Comparison of ENCODE assay signal across 16 cellular contexts in genomic region chr1:110859062-110859461, GRCh38. TPM values are rescaled to one million over a fixed set of nuclear protein-coding genes. Genes with fewer than 3 reads are reported as not detected.
A peak's percentile ranks its signal among the peaks of the same experiment; 100 is the strongest.
DNase-seq lines count a peak whose midpoint lies in the region; ATAC-seq and TF ChIP-seq lines count a peak whose summit lies in the region.
"Had no signal": no experiment of that assay in that cellular context is flagged by ENCODE, and none has a peak within 500 bp of the region (broad histone marks: within the 10 kb centered on the region; RNA-seq: fewer than 3 reads in every experiment).

No MANE protein-coding gene starts in this region.

- H3K4me1 ChIP-seq in OCI-LY7 (ENCODE audit: insufficient read depth, low read length, poor library complexity, severe bottlenecking): peaks cover 6% of the 10 kb centered on the region
- H3K4me1 ChIP-seq: BLaER1 had no signal

- peak overlapping the region; percentile 17 for H3K27ac Mint-ChIP-seq in activated CD4-positive, alpha-beta T cell treated with anti-CD3 and anti-CD28 coated beads, Interleukin-2, amount 10 ng/mL, durations not matched to agents 24 days and 14 days
- H3K27ac Mint-ChIP-seq in activated T-helper 2 cell treated with anti-CD3 and anti-CD28 coated beads, Interferon-gamma antibody, Interleukin-2, Interleukin-4, amounts not matched to agents 10 μg/mL and 5 μg/mL and 100 μg/mL, durations not matched to agents 14 hours and 24 hours and 36 hours: no peak overlapping the region
- H3K27ac Mint-ChIP-seq: CD8-positive, alpha-beta T cell had no signal

- H3K27me3 ChIP-seq in dorsolateral prefrontal cortex: peaks cover 0 to 3% (median 0%) of the 10 kb centered on the region in 45 donors
- H3K27me3 ChIP-seq: BLaER1 had no signal

- DNase-seq in activated CD4-positive, alpha-beta T cell treated with anti-CD3 and anti-CD28 coated beads, Interleukin-2, amount 10 ng/mL, durations not matched to agents 24 days and 14 days: no peak
- DNase-seq in activated CD4-positive, alpha-beta T cell treated with anti-CD3 and anti-CD28 coated beads, Interleukin-2, amount 50 U/mL, for 1 hour: no peak
- no peak for DNase-seq in OCI-LY7 (ENCODE audit: low spot score)
- peak in 1 of 10 donors; percentile 39 for DNase-seq in dorsolateral prefrontal cortex
- DNase-seq in activated T-helper 2 cell treated with anti-CD3 and anti-CD28 coated beads, Interferon-gamma antibody, Interleukin-2, Interleukin-4, amounts not matched to agents 10 μg/mL and 5 μg/mL and 100 μg/mL, durations not matched to agents 14 hours and 24 hours and 36 hours (ENCODE audit: low spot score): no peak
- DNase-seq in omental fat pad (ENCODE audit: low spot score): no peak
- no peak for DNase-seq in NCI-H2107 treated with DMSO at 0.1 percent for 48 hours (lab: John Stamatoyannopoulos, UW; ENCODE audit: unreplicated experiment)
- DNase-seq: CD8-positive, alpha-beta T cell; NCI-H187 treated with DMSO at 0.1 percent for 48 hours; NCI-H446; NCI-H69; RPMI8226 had no signal

- H3K9me3 Mint-ChIP-seq in activated CD4-positive, alpha-beta T cell treated with anti-CD3 and anti-CD28 coated beads, Interleukin-2, amount 10 ng/mL, durations not matched to agents 24 days and 14 days: peaks cover 18% of the 10 kb centered on the region
- H3K9me3 Mint-ChIP-seq in activated T-helper 2 cell treated with anti-CD3 and anti-CD28 coated beads, Interferon-gamma antibody, Interleukin-2, Interleukin-4, amounts not matched to agents 10 μg/mL and 5 μg/mL and 100 μg/mL, durations not matched to agents 14 hours and 24 hours and 36 hours: peaks cover 18% of the 10 kb centered on the region

- CTCF ChIA-PET in OCI-LY7 (lab: Charles Lee; ENCODE audit: unreplicated experiment): no interaction called here

- H3K4me1 Mint-ChIP-seq in activated CD4-positive, alpha-beta T cell treated with anti-CD3 and anti-CD28 coated beads, Interleukin-2, amount 10 ng/mL, durations not matched to agents 24 days and 14 days: peaks cover 21% of the 10 kb centered on the region
- H3K4me1 Mint-ChIP-seq in activated T-helper 2 cell treated with anti-CD3 and anti-CD28 coated beads, Interferon-gamma antibody, Interleukin-2, Interleukin-4, amounts not matched to agents 10 μg/mL and 5 μg/mL and 100 μg/mL, durations not matched to agents 14 hours and 24 hours and 36 hours (ENCODE audit: low read depth): peaks cover 27% of the 10 kb centered on the region

- ATAC-seq in omental fat pad (ENCODE audit: low FRiP score) (no peak), HG03159 (IDR thresholded peaks at IDR 0.05; ENCODE audit: unreplicated experiment) (no peak)
- ATAC-seq: CD8-positive, alpha-beta T cell had no signal

- H4K20me1 ChIP-seq in OCI-LY7 (ENCODE audit: insufficient read depth, low read length): no peaks in the 10 kb centered on the region
- H4K20me1 ChIP-seq: BLaER1 had no signal

- H3K4me3 Mint-ChIP-seq in activated CD4-positive, alpha-beta T cell treated with anti-CD3 and anti-CD28 coated beads, Interleukin-2, amount 10 ng/mL, durations not matched to agents 24 days and 14 days: no peak overlapping the region
- no peak overlapping the region for H3K4me3 Mint-ChIP-seq in activated T-helper 2 cell treated with anti-CD3 and anti-CD28 coated beads, Interferon-gamma antibody, Interleukin-2, Interleukin-4, amounts not matched to agents 10 μg/mL and 5 μg/mL and 100 μg/mL, durations not matched to agents 14 hours and 24 hours and 36 hours (ENCODE audit: low read depth)
- H3K4me3 Mint-ChIP-seq: CD8-positive, alpha-beta T cell had no signal

- H3K4me2 ChIP-seq in OCI-LY7 (ENCODE audit: low read length): no peak overlapping the region
- H3K4me2 ChIP-seq: BLaER1 had no signal

- BruUV-seq in OCI-LY7 (replicated peaks; lab: Mats Ljungman, UMichigan): no TSS peak

- H2AFZ ChIP-seq in OCI-LY7 (ENCODE audit: low read length): peak overlapping the region; percentile 47; the same call in 1 of the 2 replicates

- H3K4me3 ChIP-seq in OCI-LY7 (ENCODE audit: low read depth, low read length, poor library complexity, severe bottlenecking): no peak overlapping the region
- H3K4me3 ChIP-seq in dorsolateral prefrontal cortex: no peak overlapping the region
- H3K4me3 ChIP-seq: BLaER1 had no signal

- H3K9me2 ChIP-seq in OCI-LY7 (ENCODE audit: insufficient read depth, low read length): no peaks in the 10 kb centered on the region

- peaks cover 9% of the 10 kb centered on the region for H3K27me3 Mint-ChIP-seq in activated CD4-positive, alpha-beta T cell treated with anti-CD3 and anti-CD28 coated beads, Interleukin-2, amount 10 ng/mL, durations not matched to agents 24 days and 14 days
- H3K27me3 Mint-ChIP-seq in activated T-helper 2 cell treated with anti-CD3 and anti-CD28 coated beads, Interferon-gamma antibody, Interleukin-2, Interleukin-4, amounts not matched to agents 10 μg/mL and 5 μg/mL and 100 μg/mL, durations not matched to agents 14 hours and 24 hours and 36 hours (ENCODE audit: low read depth): peaks cover 9% of the 10 kb centered on the region

- no peaks in the 10 kb centered on the region for H3K79me2 ChIP-seq in OCI-LY7 (ENCODE audit: insufficient read depth, low read depth, low read length)

- TF ChIP-seq CTCF in OCI-LY7 (conservative IDR thresholded peaks at IDR 0.05; ENCODE audit: low read length) (no peak), dorsolateral prefrontal cortex (IDR thresholded peaks at IDR 0.05 in 54 of 56, conservative IDR thresholded peaks at IDR 0.05 in 2 of 56; ENCODE audit: low read depth in 1 of 56, partially characterized antibody in 56 of 56) (no peak), omental fat pad (IDR thresholded peaks at IDR 0.05) (no peak)

- H3K36me3 ChIP-seq in OCI-LY7 (ENCODE audit: insufficient read depth, low read length): no peaks in the 10 kb centered on the region
- H3K36me3 ChIP-seq: BLaER1 had no signal

- H3K27ac ChIP-seq in OCI-LY7 (ENCODE audit: low read depth, low read length, poor library complexity, severe bottlenecking): no peak overlapping the region
- H3K27ac ChIP-seq in dorsolateral prefrontal cortex: peak overlapping the region in 49 of 59 donors; percentile 10 to 85 (median 64)
- H3K27ac ChIP-seq: 22Rv1, BLaER1, HL-60 had no signal

- intact Hi-C loops in activated CD4-positive, alpha-beta T cell treated with anti-CD3 and anti-CD28 coated beads, Interleukin-2, amount 10 ng/mL, durations not matched to agents 24 days and 14 days (cut with micrococcal nuclease): no loop called here
- intact Hi-C loops in OCI-LY7 (cut with micrococcal nuclease; ENCODE audit: unreplicated experiment): no loop called here
- intact Hi-C loops in dorsolateral prefrontal cortex (cut with DNase I): no loop called here
- intact Hi-C loops in activated T-helper 2 cell treated with anti-CD3 and anti-CD28 coated beads, Interferon-gamma antibody, Interleukin-2, Interleukin-4, amounts not matched to agents 10 μg/mL and 5 μg/mL and 100 μg/mL, durations not matched to agents 14 hours and 24 hours and 36 hours (cut with micrococcal nuclease): no loop called here

- H3K9me3 ChIP-seq in OCI-LY7 (ENCODE audit: low read length): peaks cover 1% of the 10 kb centered on the region; the same call in 1 of the 2 replicates

- POLR2A ChIA-PET in OCI-LY7 (lab: Charles Lee): interaction anchor here (0.6 kb wide), 1 partner anchor 1219 kb away, joined by 3 read pairs; no protein-coding TSS in a partner anchor

- H3K36me3 Mint-ChIP-seq in activated CD4-positive, alpha-beta T cell treated with anti-CD3 and anti-CD28 coated beads, Interleukin-2, amount 10 ng/mL, durations not matched to agents 24 days and 14 days (ENCODE audit: low read depth): no peaks in the 10 kb centered on the region
- no peaks in the 10 kb centered on the region for H3K36me3 Mint-ChIP-seq in activated T-helper 2 cell treated with anti-CD3 and anti-CD28 coated beads, Interferon-gamma antibody, Interleukin-2, Interleukin-4, amounts not matched to agents 10 μg/mL and 5 μg/mL and 100 μg/mL, durations not matched to agents 14 hours and 24 hours and 36 hours (ENCODE audit: low read depth)
- H3K36me3 Mint-ChIP-seq: CD8-positive, alpha-beta T cell had no signal

RNA-seq across cellular contexts. Expression of gene CD53, which starts 13.9 kb away (rescaled TPM):
- total RNA-seq in activated CD4-positive, alpha-beta T cell treated with anti-CD3 and anti-CD28 coated beads, Interleukin-2, amount 10 ng/mL, durations not matched to agents 24 days and 14 days: 185 and 190 TPM in 2 replicates
- 119 and 134 TPM in 2 replicates for total RNA-seq in OCI-LY7 (2014; rRNA removed; shearing (Covaris generic))
- total RNA-seq in OCI-LY7 (2022) (180 and 186 TPM in 2 replicates), dorsolateral prefrontal cortex (10 to 100 TPM in 119 of 120 experiments, 1 to 10 TPM in 1; 8.4 to 72.3 (median 24.3) TPM), omental fat pad (100 to 1,000 TPM in 2 of 4 donors, 10 to 100 TPM in 2; 58.8 to 204 (median 95.3) TPM)
- total RNA-seq in activated T-helper 2 cell treated with anti-CD3 and anti-CD28 coated beads, Interferon-gamma antibody, Interleukin-2, Interleukin-4, amounts not matched to agents 10 μg/mL and 5 μg/mL and 100 μg/mL, durations not matched to agents 14 hours and 24 hours and 36 hours: 161 and 165 TPM in 2 replicates
